Comparison of ENCODE assay signal across 1 cellular context in genomic region chr21:42392731-42393442, GRCh38.
TF ChIP-seq lines count a peak whose summit lies in the region.

No MANE protein-coding gene starts in this region.

TF ChIP-seq in K562, 482 proteins besides CTCF, POLR2A, EP300 and RAD21:
- TF ChIP-seq BRD4 (IDR thresholded peaks at IDR 0.05) = no peak
- TF ChIP-seq, protein P1, sequence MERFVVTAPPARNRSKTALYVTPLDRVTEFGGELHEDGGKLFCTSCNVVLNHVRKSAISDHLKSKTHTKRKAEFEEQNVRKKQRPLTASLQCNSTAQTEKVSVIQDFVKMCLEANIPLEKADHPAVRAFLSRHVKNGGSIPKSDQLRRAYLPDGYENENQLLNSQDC (CRISPR knock-in tag; IDR thresholded peaks at IDR 0.05) = no peak
- TF ChIP-seq SMARCC2 (IDR thresholded peaks at IDR 0.05; ENCODE audit: low read depth) = no peak
- TF ChIP-seq FOXJ2 (tag; IDR thresholded peaks at IDR 0.05) = no peak
